In the genomic region with DNA sequence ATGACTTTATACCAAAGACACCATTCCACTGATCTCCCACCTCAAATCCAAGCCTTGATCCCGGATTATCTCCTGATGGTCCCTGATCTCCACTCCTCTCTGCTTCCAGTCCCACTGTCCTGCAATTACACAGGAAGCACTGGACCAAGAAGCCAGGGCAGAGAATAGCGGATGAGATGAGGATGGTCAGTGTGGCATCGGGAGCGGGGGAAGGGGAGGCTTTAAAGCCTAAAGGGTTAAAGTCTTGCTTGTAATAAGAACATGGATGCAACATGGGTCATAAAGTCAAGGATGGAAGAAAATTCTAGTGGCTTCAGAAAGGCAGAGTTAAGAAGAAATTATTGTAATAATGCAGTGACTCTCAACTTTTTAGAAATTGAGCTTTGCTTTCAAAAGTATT, we compare ENCODE assay signal across 27 cellular contexts.
"Had no signal": no experiment of that assay in that cellular context is flagged by ENCODE, and none has a peak within 500 bp of the region (broad histone marks: within the 10 kb centered on the region; RNA-seq: fewer than 3 reads in every experiment).

No MANE protein-coding gene starts in this region.

- H3K9me3 ChIP-seq: body of pancreas, esophagus squamous epithelium, gastroesophageal sphincter, heart right ventricle had no signal

- DNase-seq: activated CD4-positive, alpha-beta memory T cell treated with anti-CD3 and anti-CD28 coated beads, Interleukin-2, amount 10 ng/mL, durations not matched to agents 7 days and 5 days; activated CD4-positive, alpha-beta T cell treated with anti-CD3 and anti-CD28 coated beads for 1 hour; activated CD4-positive, alpha-beta T cell treated with anti-CD3 and anti-CD28 coated beads for 4 hours; activated CD4-positive, alpha-beta T cell treated with anti-CD3 and anti-CD28 coated beads, Interleukin-2, amount 10 ng/mL, durations not matched to agents 7 days and 5 days; activated CD4-positive, alpha-beta T cell treated with anti-CD3 and anti-CD28 coated beads, Interleukin-2, amount 50 U/mL, for 4 hours; activated effector memory CD4-positive, alpha-beta T cell treated with Interleukin-2 at 50 U/mL for 16 hours; activated gamma-delta T cell treated with Interleukin-2 at 50 U/mL for 16 hours; activated naive CD4-positive, alpha-beta T cell treated with anti-CD3 and anti-CD28 coated beads, Interleukin-2, amount 50 U/mL, for 16 hours; activated naive CD4-positive, alpha-beta T cell treated with Interleukin-2 at 50 U/mL for 16 hours; activated T-cell treated with anti-CD3 and anti-CD28 coated beads, Interleukin-2, amount 50 U/mL, for 4 hours; amniotic stem cell; aorta; caudate nucleus; cortex of kidney; dermis blood vessel endothelial cell; effector CD4-positive, alpha-beta T cell; effector memory CD8-positive, alpha-beta T cell; erythroblast; esophagus squamous epithelium; foreskin melanocyte; T-helper 2 cell had no signal

- H3K27me3 ChIP-seq: body of pancreas, esophagus squamous epithelium, gastroesophageal sphincter, hepatocyte had no signal

- H3K36me3 ChIP-seq: esophagus squamous epithelium, gastroesophageal sphincter, heart right ventricle had no signal

- H3K79me2 ChIP-seq: hepatocyte had no signal

- H3K4me3 ChIP-seq: body of pancreas, esophagus squamous epithelium, gastroesophageal sphincter, heart right ventricle, hepatocyte had no signal

- H3K27ac ChIP-seq: body of pancreas, gastroesophageal sphincter, heart right ventricle, hepatocyte had no signal

- H2AFZ ChIP-seq: hepatocyte had no signal

- FAIRE-seq: colon had no signal

- H3K4me2 ChIP-seq: hepatocyte had no signal

- ATAC-seq: activated T-cell treated with anti-CD3 and anti-CD28 coated beads, Interleukin-2, amount 50 U/mL, for 4 hours; activated T-helper 17 cell treated with anti-CD3 and anti-CD28 coated beads, Interleukin-2, amount 50 U/mL, for 72 hours; effector memory CD8-positive, alpha-beta T cell; gastroesophageal sphincter had no signal

- H3K4me1 ChIP-seq: body of pancreas had no signal
